8 cellular contexts compared by ENCODE assay signal in genomic region chr9:121322037-121322736, GRCh38. TPM values are rescaled to one million over a fixed set of nuclear protein-coding genes. Genes with fewer than 3 reads are reported as not detected.
A peak's percentile ranks its signal among the peaks of the same experiment; 100 is the strongest.
DNase-seq lines count a peak whose midpoint lies in the region; ATAC-seq and TF ChIP-seq lines count a peak whose summit lies in the region.

No MANE protein-coding gene starts in this region.

- DNase-seq in AG09309 (ENCODE audit: low read depth), result peak; percentile 90
- peak; percentile 17 for DNase-seq in KG1 (lab: John Stamatoyannopoulos, UW)
- DNase-seq in mammary epithelial cell, result peak; percentile 96
- DNase-seq in GOT3 (lab: John Stamatoyannopoulos, UW), result no peak
- DNase-seq in SK-N-DZ (ENCODE audit: low spot score), result no peak

- dilution Hi-C loops in mammary epithelial cell (cut with HindIII; ENCODE audit: low sequenced_read_pairs), result no loop called here

- peak overlapping the region; percentile 58 for H3K4me2 ChIP-seq in mammary epithelial cell (ENCODE audit: insufficient read depth, low read depth, low read length)

- no peaks in the 10 kb centered on the region for H4K20me1 ChIP-seq in mammary epithelial cell (ENCODE audit: insufficient read depth, low read length)

- no peak for ATAC-seq in HG02973 (IDR thresholded peaks at IDR 0.05; ENCODE audit: unreplicated experiment)
- no peak for ATAC-seq in GM19397 (IDR thresholded peaks at IDR 0.05; ENCODE audit: unreplicated experiment)

- H3K27me3 ChIP-seq in mammary epithelial cell (ENCODE audit: insufficient read depth, low read length) (no peaks in the 10 kb centered on the region), muscle layer of colon (ENCODE audit: control insufficient read depth in 1 of 2, insufficient read depth in 2 of 2, low read length in 2 of 2) (no peaks in the 10 kb centered on the region)

- peaks cover 22% of the 10 kb centered on the region for H3K36me3 ChIP-seq in mammary epithelial cell (ENCODE audit: insufficient read depth, low read length)
- H3K36me3 ChIP-seq in muscle layer of colon (ENCODE audit: insufficient read depth, low read length), result peaks cover 87% of the 10 kb centered on the region

- H3K4me3 ChIP-seq in AG09309 (ENCODE audit: control insufficient read depth, low read depth, low read length) (no peak overlapping the region), mammary epithelial cell (replicated peaks in 1 of 3; ENCODE audit: insufficient read depth in 1 of 3, low read depth in 2 of 3, low read length in 3 of 3) (no peak overlapping the region), muscle layer of colon (ENCODE audit: low read depth in 1 of 2, low read length in 2 of 2) (no peak overlapping the region)

- intact Hi-C loops in mammary epithelial cell (cut with micrococcal nuclease), result loop anchor here (1.0 kb wide), 2 partner anchors 34 to 51 kb away; no protein-coding TSS in a partner anchor

- CTCF ChIA-PET in mammary epithelial cell (lab: Charles Lee; ENCODE audit: low non-redundant PET), result no interaction called here

- BruUV-seq in mammary epithelial cell (replicated peaks; lab: Mats Ljungman, UMichigan), result no TSS peak

- in situ Hi-C loops in mammary epithelial cell (cut with MboI; ENCODE audit: low sequenced_read_pairs in 2 of 2), result loop anchor here (5.0 to 10.0 kb wide), 2 partner anchors 53 to 75 kb away; partner anchors contain the start of gene STOM (in 1 of the 2)

- H3K4me1 ChIP-seq in mammary epithelial cell (ENCODE audit: insufficient read depth, low read length) (peaks cover 27% of the 10 kb centered on the region), muscle layer of colon (ENCODE audit: insufficient read depth, low read length) (peaks cover 80% of the 10 kb centered on the region)

- TF ChIP-seq CTCF in AG09309 (IDR thresholded peaks at IDR 0.05; ENCODE audit: control insufficient read depth, insufficient read depth, low read depth, low read length, missing control alignments) (no peak), mammary epithelial cell (conservative IDR thresholded peaks at IDR 0.05 in 1 of 2, IDR thresholded peaks at IDR 0.05 in 1 of 2; ENCODE audit: extremely low read depth in 1 of 2, insufficient read depth in 1 of 2, low read depth in 1 of 2, low read length in 2 of 2) (no peak)

- H3K9me3 ChIP-seq in mammary epithelial cell (replicated peaks; ENCODE audit: insufficient read depth, low read length), result no peaks in the 10 kb centered on the region
- no peaks in the 10 kb centered on the region for H3K9me3 ChIP-seq in muscle layer of colon (ENCODE audit: low read length)

- H2AFZ ChIP-seq in mammary epithelial cell (ENCODE audit: low read depth, low read length), result no peak overlapping the region

- no peaks in the 10 kb centered on the region for H3K79me2 ChIP-seq in mammary epithelial cell (ENCODE audit: insufficient read depth, low read length)

- H3K27ac ChIP-seq in mammary epithelial cell (ENCODE audit: insufficient read depth, low read depth, low read length) (peak overlapping the region; percentile 76), muscle layer of colon (ENCODE audit: low read depth, low read length) (peak overlapping the region; percentile 81)

- WGBS in mammary epithelial cell (ENCODE audit: low coverage, missing lambda C conversion rate), result 45% methylated on average over 5 of the region's 5 CpGs

- H3K9ac ChIP-seq in mammary epithelial cell (ENCODE audit: insufficient read depth, low read length), result no peak overlapping the region
- no peak overlapping the region for H3K9ac ChIP-seq in muscle layer of colon (ENCODE audit: low read length)

RNA-seq across cellular contexts. Expression of gene STOM, which starts 47.9 kb away (rescaled TPM):
- total RNA-seq in mammary epithelial cell, result 100 to 1,000 TPM in 1 of 2 donors, 10 to 100 TPM in 1; 80.3 to 124 TPM
- polyA plus RNA-seq in mammary epithelial cell, result 71.7 TPM
- polyA minus RNA-seq in mammary epithelial cell, result 41.9 TPM
- 0.09 TPM in 1 of 2 replicates, not detected in the other for polyA plus RNA-seq in SK-N-DZ (2014; cell fraction: cytosol; rRNA removed)
- polyA plus RNA-seq in SK-N-DZ (2014; cell fraction: nucleus; rRNA removed), result not detected in 2 replicates

RNA-seq across cellular contexts. Expression of gene GSN, which starts 54.2 kb away (rescaled TPM):
- 100 to 1,000 TPM; 196 to 723 TPM for total RNA-seq in mammary epithelial cell
- polyA plus RNA-seq in mammary epithelial cell, result 462 TPM
- polyA minus RNA-seq in mammary epithelial cell, result 325 TPM
- 0.10 and 1.2 TPM in 2 replicates for polyA plus RNA-seq in SK-N-DZ (2014; cell fraction: cytosol; rRNA removed)
- polyA plus RNA-seq in SK-N-DZ (2014; cell fraction: nucleus; rRNA removed), result 0.72 and 2.9 TPM in 2 replicates

Comparison
In these comparisons a context has a peak if more than half of its experiments do, and no peak if none do; other contexts are left out.
1. DNase-seq: peak in AG09309 (single experiment), KG1 (single experiment) and mammary epithelial cell (single experiment); none in GOT3 (single experiment) and SK-N-DZ (single experiment).